Comparison of ENCODE assay signal across 1 cellular context in the genomic region with DNA sequence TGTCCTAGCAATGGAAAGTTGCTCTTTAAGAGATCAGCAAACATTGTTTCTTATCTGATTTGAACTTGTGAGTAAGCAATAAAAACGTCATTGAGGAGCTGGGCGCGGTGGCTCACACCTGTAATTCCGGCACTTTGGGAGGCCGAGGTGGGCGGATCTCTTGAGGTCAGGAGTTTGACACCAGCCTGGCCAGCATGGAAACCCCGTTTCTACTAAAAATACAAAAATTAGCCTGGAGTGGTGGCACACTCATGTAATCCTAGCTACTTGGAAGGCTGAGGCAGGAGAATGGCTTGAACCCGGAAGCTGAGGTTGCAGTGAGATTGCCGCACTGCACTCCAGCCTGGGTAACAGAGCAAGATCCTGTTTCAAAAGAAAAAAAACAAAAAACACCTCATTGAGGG.
TF ChIP-seq lines count a peak whose summit lies in the region.

No MANE protein-coding gene starts in this region.

TF ChIP-seq in HepG2, 621 proteins besides CTCF, POLR2A, EP300 and RAD21 (continued from another document):
- TF ChIP-seq, protein P1, sequence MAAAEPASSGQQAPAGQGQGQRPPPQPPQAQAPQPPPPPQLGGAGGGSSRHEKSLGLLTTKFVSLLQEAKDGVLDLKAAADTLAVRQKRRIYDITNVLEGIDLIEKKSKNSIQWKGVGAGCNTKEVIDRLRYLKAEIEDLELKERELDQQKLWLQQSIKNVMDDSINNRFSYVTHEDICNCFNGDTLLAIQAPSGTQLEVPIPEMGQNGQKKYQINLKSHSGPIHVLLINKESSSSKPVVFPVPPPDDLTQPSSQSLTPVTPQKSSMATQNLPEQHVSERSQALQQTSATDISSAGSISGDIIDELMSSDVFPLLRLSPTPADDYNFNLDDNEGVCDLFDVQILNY (CRISPR knock-in tag; conservative IDR thresholded peaks at IDR 0.05) = no peak
- TF ChIP-seq ISX (CRISPR knock-in tag; conservative IDR thresholded peaks at IDR 0.05) = no peak
- no peak for TF ChIP-seq ZNF713 (CRISPR knock-in tag; IDR thresholded peaks at IDR 0.05)
- no peak for TF ChIP-seq YEATS4 (CRISPR knock-in tag; IDR thresholded peaks at IDR 0.05; ENCODE audit: borderline replicate concordance)
- TF ChIP-seq REPIN1 (CRISPR knock-in tag; IDR thresholded peaks at IDR 0.05; ENCODE audit: borderline replicate concordance, low read depth) = no peak
- TF ChIP-seq, protein P2, sequence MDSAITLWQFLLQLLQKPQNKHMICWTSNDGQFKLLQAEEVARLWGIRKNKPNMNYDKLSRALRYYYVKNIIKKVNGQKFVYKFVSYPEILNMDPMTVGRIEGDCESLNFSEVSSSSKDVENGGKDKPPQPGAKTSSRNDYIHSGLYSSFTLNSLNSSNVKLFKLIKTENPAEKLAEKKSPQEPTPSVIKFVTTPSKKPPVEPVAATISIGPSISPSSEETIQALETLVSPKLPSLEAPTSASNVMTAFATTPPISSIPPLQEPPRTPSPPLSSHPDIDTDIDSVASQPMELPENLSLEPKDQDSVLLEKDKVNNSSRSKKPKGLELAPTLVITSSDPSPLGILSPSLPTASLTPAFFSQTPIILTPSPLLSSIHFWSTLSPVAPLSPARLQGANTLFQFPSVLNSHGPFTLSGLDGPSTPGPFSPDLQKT (CRISPR knock-in tag; IDR thresholded peaks at IDR 0.05; ENCODE audit: borderline replicate concordance) = no peak
- TF ChIP-seq ZSCAN29 (CRISPR knock-in tag; conservative IDR thresholded peaks at IDR 0.05) = no peak
- TF ChIP-seq ZNF263 (CRISPR knock-in tag; IDR thresholded peaks at IDR 0.05) = no peak
- TF ChIP-seq, protein P3, sequence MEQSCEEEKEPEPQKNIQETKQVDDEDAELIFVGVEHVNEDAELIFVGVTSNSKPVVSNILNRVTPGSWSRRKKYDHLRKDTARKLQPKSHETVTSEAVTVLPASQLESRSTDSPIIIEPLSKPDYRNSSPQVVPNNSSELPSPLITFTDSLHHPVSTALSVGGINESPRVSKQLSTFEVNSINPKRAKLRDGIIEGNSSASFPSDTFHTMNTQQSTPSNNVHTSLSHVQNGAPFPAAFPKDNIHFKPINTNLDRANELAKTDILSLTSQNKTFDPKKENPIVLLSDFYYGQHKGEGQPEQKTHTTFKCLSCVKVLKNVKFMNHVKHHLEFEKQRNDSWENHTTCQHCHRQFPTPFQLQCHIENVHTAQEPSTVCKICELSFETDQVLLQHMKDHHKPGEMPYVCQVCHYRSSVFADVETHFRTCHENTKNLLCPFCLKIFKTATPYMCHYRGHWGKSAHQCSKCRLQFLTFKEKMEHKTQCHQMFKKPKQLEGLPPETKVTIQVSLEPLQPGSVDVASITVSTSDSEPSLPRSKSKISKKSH (CRISPR knock-in tag; IDR thresholded peaks at IDR 0.05; ENCODE audit: borderline replicate concordance) = no peak
- TF ChIP-seq SRF (IDR thresholded peaks at IDR 0.05; ENCODE audit: low read depth, low read length) = no peak
